23 cellular contexts compared by ENCODE assay signal in genomic region chr2:137927846-137928245, GRCh38. TPM values are rescaled to one million over a fixed set of nuclear protein-coding genes. Genes with fewer than 3 reads are reported as not detected.
DNase-seq lines count a peak whose midpoint lies in the region; ATAC-seq and TF ChIP-seq lines count a peak whose summit lies in the region.
"Had no signal": no experiment of that assay in that cellular context is flagged by ENCODE, and none has a peak within 500 bp of the region (broad histone marks: within the 10 kb centered on the region; RNA-seq: fewer than 3 reads in every experiment).

No MANE protein-coding gene starts in this region.

- no peak overlapping the region; a peak in 1 of 4 replicates for H4K8ac ChIP-seq in IMR-90 (ENCODE audit: low read depth in 2 of 2, low read length in 2 of 2)
- H4K8ac ChIP-seq in trophoblast cell (ENCODE audit: low read depth, low read length): peak overlapping the region; percentile 68

- H4K12ac ChIP-seq in trophoblast cell (ENCODE audit: low read depth, low read length): no peak overlapping the region

- no CpG with 5 or more reads among the region's 4 CpGs for WGBS in IMR-90 (ENCODE audit: extremely low coverage in 2 of 2, insufficient read length in 1 of 2), 2 experiments
- no CpG with 5 or more reads among the region's 4 CpGs for WGBS in trophoblast cell (ENCODE audit: extremely low coverage, insufficient coverage, insufficient read length)

- no peak for TF ChIP-seq POLR2A in IMR-90 (IDR thresholded peaks at IDR 0.05; ENCODE audit: low read depth, low read length)

- H3K9me1 ChIP-seq in IMR-90 (ENCODE audit: insufficient read depth, low read length): peaks cover 6% of the 10 kb centered on the region; the same call in 1 of the 2 replicates

- no peak for TF ChIP-seq RAD21 in IMR-90 (IDR thresholded peaks at IDR 0.05; ENCODE audit: low read length)

- DNase-seq in activated CD8-positive, alpha-beta memory T cell treated with anti-CD3 and anti-CD28 coated beads, Interleukin-2, amount 50 U/mL, for 24 hours (ENCODE audit: extremely low read depth): peak; percentile 0
- DNase-seq in activated CD8-positive, alpha-beta memory T cell treated with anti-CD3 and anti-CD28 coated beads, Interleukin-2, amount 50 U/mL, for 4 hours: no peak
- no peak for DNase-seq in IMR-90
- DNase-seq in WERI-Rb-1: peak; percentile 90
- no peak for DNase-seq in trophoblast cell
- no peak for DNase-seq in PC-3
- DNase-seq in DMS 273 treated with DMSO at 0.1 percent for 48 hours (lab: John Stamatoyannopoulos, UW): no peak
- DNase-seq: AML-193; CD4-positive, alpha-beta T cell; DMS53; DND-41; EL; GOT3; H7; HFFc6 had no signal

- H3K79me2 ChIP-seq in trophoblast cell (ENCODE audit: control insufficient read depth, insufficient read depth, low read length, poor library complexity) (peaks cover 7% of the 10 kb centered on the region), PC-3 (ENCODE audit: low read length) (no peaks in the 10 kb centered on the region)

- H3K9me2 ChIP-seq in PC-3 (replicated peaks; ENCODE audit: low read length): no peaks in the 10 kb centered on the region

- ATAC-seq in IMR-90 (ENCODE audit: low read depth) (no peak), PC-3 (no peak)
- ATAC-seq: GM12878, HCT116 had no signal

- no peaks in the 10 kb centered on the region for H3F3A ChIP-seq in PC-3 (ENCODE audit: low read length, unreplicated experiment)

- peak overlapping the region; percentile 66 for H2BK120ac ChIP-seq in IMR-90 (ENCODE audit: low read depth, low read length)
- H2BK120ac ChIP-seq in trophoblast cell (ENCODE audit: insufficient read depth, low read length, poor library complexity): peak overlapping the region; percentile 97

- no peaks in the 10 kb centered on the region for H3K9me3 ChIP-seq in IMR-90 (ENCODE audit: control insufficient read depth, insufficient read depth, low read length)
- no peaks in the 10 kb centered on the region for H3K9me3 ChIP-seq in WERI-Rb-1 (ENCODE audit: severe bottlenecking)
- no peaks in the 10 kb centered on the region for H3K9me3 ChIP-seq in trophoblast cell (ENCODE audit: insufficient read depth, low read depth, low read length)
- no peaks in the 10 kb centered on the region for H3K9me3 ChIP-seq in PC-3 (ENCODE audit: low read length)
- H3K9me3 ChIP-seq: A549 had no signal

- H2AK5ac ChIP-seq in IMR-90 (ENCODE audit: low read depth, low read length) (peak overlapping the region; percentile 75; the same call in 1 of the 2 replicates), trophoblast cell (ENCODE audit: low read length) (peak overlapping the region; percentile 83)

- H4K91ac ChIP-seq in IMR-90 (ENCODE audit: insufficient read depth, low read depth, low read length) (peak overlapping the region; percentile 24; the same call in 1 of the 2 replicates), trophoblast cell (ENCODE audit: low read depth, low read length) (peak overlapping the region; percentile 92)

- no peak overlapping the region for H3K14ac ChIP-seq in IMR-90 (replicated peaks; ENCODE audit: low read depth, low read length)
- peak overlapping the region; percentile 86 for H3K14ac ChIP-seq in trophoblast cell (ENCODE audit: low read length)

- no peak overlapping the region for H3K56ac ChIP-seq in IMR-90 (ENCODE audit: extremely low read depth, insufficient read depth, low read length)

- POLR2A ChIA-PET in IMR-90 (lab: Charles Lee; ENCODE audit: unreplicated experiment): no interaction called here
- POLR2A ChIA-PET in PC-3 (lab: Charles Lee; ENCODE audit: unreplicated experiment): no interaction called here

- TF ChIP-seq CTCF in IMR-90 (conservative IDR thresholded peaks at IDR 0.05; ENCODE audit: low read depth, low read length) (no peak), WERI-Rb-1 (IDR thresholded peaks at IDR 0.05; ENCODE audit: low read depth, low read length) (no peak), PC-3 (conservative IDR thresholded peaks at IDR 0.05; ENCODE audit: low read depth, low read length) (no peak)

- dilution Hi-C loops in IMR-90 (cut with HindIII; ENCODE audit: low sequenced_read_pairs, unreplicated experiment): no loop called here

- intact Hi-C loops in IMR-90 (cut with micrococcal nuclease) (no loop called here), PC-3 (cut with micrococcal nuclease) (no loop called here)

- H3K36me3 ChIP-seq in IMR-90 (ENCODE audit: control insufficient read depth, insufficient read depth, low read length) (no peaks in the 10 kb centered on the region), WERI-Rb-1 (no peaks in the 10 kb centered on the region), trophoblast cell (ENCODE audit: control insufficient read depth in 1 of 2, insufficient read depth in 2 of 2, low read length in 2 of 2) (no peaks in the 10 kb centered on the region), PC-3 (ENCODE audit: low read depth, low read length) (no peaks in the 10 kb centered on the region)

- no peak overlapping the region for H2AFZ ChIP-seq in IMR-90 (replicated peaks; ENCODE audit: low read length, poor library complexity)
- H2AFZ ChIP-seq in trophoblast cell (ENCODE audit: insufficient read depth, low read length, poor library complexity): no peak overlapping the region
- no peak overlapping the region for H2AFZ ChIP-seq in PC-3 (ENCODE audit: low read length)

- peak overlapping the region; percentile 27 for H2BK20ac ChIP-seq in IMR-90 (ENCODE audit: low read depth, low read length)

- no peak overlapping the region; the same call in 1 of the 2 replicates for H4K5ac ChIP-seq in IMR-90 (ENCODE audit: low read depth, low read length)

- H2BK15ac ChIP-seq in IMR-90 (ENCODE audit: low read depth, low read length): 0 out of 3 replicates have a peak overlapping the region, but pooled peaks have one; percentile 21

- H3K79me1 ChIP-seq in IMR-90 (ENCODE audit: low read depth in 1 of 2, low read length in 2 of 2) (no peaks in the 10 kb centered on the region), trophoblast cell (ENCODE audit: low read length) (peaks cover 27% of the 10 kb centered on the region)

- H3K27ac ChIP-seq in IMR-90 (ENCODE audit: insufficient read depth, low read length): no peak overlapping the region
- no peak overlapping the region; the same call in 1 of the 2 replicates for H3K27ac ChIP-seq in WERI-Rb-1
- H3K27ac ChIP-seq in trophoblast cell (ENCODE audit: low read depth, low read length): peak overlapping the region; percentile 97
- H3K27ac ChIP-seq in PC-3 (ENCODE audit: low read length): no peak overlapping the region
- H3K27ac ChIP-seq: 22Rv1, C4-2B, HL-60 had no signal

- H3K4ac ChIP-seq in IMR-90 (ENCODE audit: low read depth, low read length) (peak overlapping the region; percentile 32; the same call in 1 of the 2 replicates), trophoblast cell (ENCODE audit: low read depth, low read length) (peak overlapping the region; percentile 68)

- BruUV-seq in IMR-90 (replicated peaks; lab: Mats Ljungman, UMichigan): no TSS peak
- no TSS peak for BruUV-seq in PC-3 (replicated peaks; lab: Mats Ljungman, UMichigan)

- CTCF ChIA-PET in IMR-90 (lab: Yijun Ruan, JAX): no interaction called here
- CTCF ChIA-PET in PC-3 (lab: Charles Lee): no interaction called here

- H3K4me2 ChIP-seq in IMR-90 (ENCODE audit: low read depth, low read length): no peak overlapping the region
- no peak overlapping the region for H3K4me2 ChIP-seq in trophoblast cell (ENCODE audit: low read length)
- no peak overlapping the region for H3K4me2 ChIP-seq in PC-3 (ENCODE audit: low read length)

- peak overlapping the region; percentile 98 for H2BK12ac ChIP-seq in trophoblast cell (ENCODE audit: low read length)

- in situ Hi-C loops in IMR-90 (cut with MboI; ENCODE audit: low sequenced_read_pairs): no loop called here

- H4K20me1 ChIP-seq in IMR-90 (ENCODE audit: insufficient read depth, low read length) (no peaks in the 10 kb centered on the region), PC-3 (ENCODE audit: low read length) (no peaks in the 10 kb centered on the region)

- H3K18ac ChIP-seq in IMR-90 (ENCODE audit: low read depth, low read length) (no peak overlapping the region), trophoblast cell (ENCODE audit: low read length) (peak overlapping the region; percentile 80)

- H3K9ac ChIP-seq in IMR-90 (ENCODE audit: low read depth, low read length): no peak overlapping the region
- no peak overlapping the region for H3K9ac ChIP-seq in trophoblast cell (ENCODE audit: low read length)
- no peak overlapping the region for H3K9ac ChIP-seq in PC-3 (ENCODE audit: low read length)

- no peak overlapping the region for H3K4me3 ChIP-seq in IMR-90 (ENCODE audit: insufficient read depth, low read depth, low read length)
- H3K4me3 ChIP-seq in WERI-Rb-1 (ENCODE audit: low read depth, low read length): no peak overlapping the region
- no peak overlapping the region for H3K4me3 ChIP-seq in trophoblast cell (ENCODE audit: low read depth, low read length)
- no peak overlapping the region for H3K4me3 ChIP-seq in PC-3 (ENCODE audit: low read length)
- H3K4me3 ChIP-seq: A549, GM12878 had no signal

- H2AK9ac ChIP-seq in IMR-90 (replicated peaks; ENCODE audit: low read depth, low read length, poor library complexity): no peak overlapping the region

- H3K23ac ChIP-seq in IMR-90 (ENCODE audit: low read depth, low read length) (no peak overlapping the region), trophoblast cell (ENCODE audit: low read length) (no peak overlapping the region)

- H3K27me3 ChIP-seq in IMR-90 (ENCODE audit: control insufficient read depth, insufficient read depth, low read length) (no peaks in the 10 kb centered on the region), WERI-Rb-1 (ENCODE audit: insufficient read depth, low read depth, severe bottlenecking) (no peaks in the 10 kb centered on the region), trophoblast cell (ENCODE audit: insufficient read depth, low read length) (no peaks in the 10 kb centered on the region), PC-3 (ENCODE audit: low read length) (no peaks in the 10 kb centered on the region)

- H3K4me1 ChIP-seq in IMR-90 (ENCODE audit: control insufficient read depth, insufficient read depth, low read length) (peaks cover 11% of the 10 kb centered on the region), trophoblast cell (ENCODE audit: control insufficient read depth in 1 of 2, insufficient read depth in 2 of 2, low read length in 2 of 2) (peaks cover 8% of the 10 kb centered on the region in 2 experiments), PC-3 (ENCODE audit: insufficient read depth, low read length) (peaks cover 5% of the 10 kb centered on the region)

- no peak overlapping the region for H2BK5ac ChIP-seq in IMR-90 (ENCODE audit: low read depth, low read length, poor library complexity, severe bottlenecking)
- peak overlapping the region; percentile 99 for H2BK5ac ChIP-seq in trophoblast cell (ENCODE audit: low read depth, low read length, poor library complexity)

TF ChIP-seq in IMR-90, 13 proteins besides CTCF, POLR2A, EP300 and RAD21 (continues in another document):
- TF ChIP-seq SMC3 (IDR thresholded peaks at IDR 0.05; ENCODE audit: low read depth, low read length): no peak
- TF ChIP-seq MAFK (IDR thresholded peaks at IDR 0.05; ENCODE audit: low read depth, low read length): no peak
- TF ChIP-seq NFE2L2 (IDR thresholded peaks at IDR 0.05; ENCODE audit: low read depth, low read length): no peak

RNA-seq across cellular contexts. Expression of gene HNMT, which starts 36.4 kb away (rescaled TPM):
- total RNA-seq in IMR-90 (2012; rRNA removed): 12.2 and 14.2 TPM in 2 replicates
- 6.3 and 6.4 TPM in 2 replicates for polyA plus RNA-seq in IMR-90 (2012; rRNA removed)
- 2.7 and 2.8 TPM in 2 replicates for polyA plus RNA-seq in IMR-90 (2012; cell fraction: cytosol; rRNA removed)
- polyA plus RNA-seq in IMR-90 (2012; cell fraction: nucleus; rRNA removed; ENCODE audit: low replicate concordance): 0.25 and 5.2 TPM in 2 replicates
- polyA plus RNA-seq in trophoblast cell (2013): 43.2 and 52.0 TPM in 2 replicates
- total RNA-seq in PC-3 (2014; rRNA removed): 6.9 and 7.1 TPM in 2 replicates
- total RNA-seq: G401, GM12878, HT1080 had no signal
- polyA plus RNA-seq: GM12878 had no signal

Comparison
In these comparisons a context has a peak if more than half of its experiments do, and no peak if none do; other contexts are left out.
1. DNase-seq: peak in activated CD8-positive, alpha-beta memory T cell treated with anti-CD3 and anti-CD28 coated beads, Interleukin-2, amount 50 U/mL, for 24 hours (single experiment) and WERI-Rb-1 (single experiment); none in activated CD8-positive, alpha-beta memory T cell treated with anti-CD3 and anti-CD28 coated beads, Interleukin-2, amount 50 U/mL, for 4 hours (single experiment), IMR-90 (single experiment), trophoblast cell (0 of 2), PC-3 (single experiment) and DMS 273 treated with DMSO at 0.1 percent for 48 hours (single experiment).